In genomic region chr11:827146-827860, GRCh38 we compare ENCODE assay signal across 8 cellular contexts. TPM values are rescaled to one million over a fixed set of nuclear protein-coding genes. Genes with fewer than 3 reads are reported as not detected.
DNase-seq lines count a peak whose midpoint lies in the region; ATAC-seq and TF ChIP-seq lines count a peak whose summit lies in the region.

No MANE protein-coding gene starts in this region.

- no peaks in the 10 kb centered on the region for H3K9me3 Mint-ChIP-seq in activated naive CD8-positive, alpha-beta T cell treated with anti-CD3 and anti-CD28 coated beads for 36 hours

- H3K27ac Mint-ChIP-seq in activated naive CD8-positive, alpha-beta T cell treated with anti-CD3 and anti-CD28 coated beads for 36 hours = no peak overlapping the region

- peak overlapping the region; percentile 51 for H3K4me3 Mint-ChIP-seq in activated naive CD8-positive, alpha-beta T cell treated with anti-CD3 and anti-CD28 coated beads for 36 hours

- H3K4me1 Mint-ChIP-seq in activated naive CD8-positive, alpha-beta T cell treated with anti-CD3 and anti-CD28 coated beads for 36 hours = peaks cover 18% of the 10 kb centered on the region

- H3K27me3 ChIP-seq in lower lobe of right lung (ENCODE audit: low read depth) (no peaks in the 10 kb centered on the region), foreskin keratinocyte (peaks cover 55% of the 10 kb centered on the region)

- TF ChIP-seq CTCF in lower lobe of right lung (IDR thresholded peaks at IDR 0.05) = no peak
- TF ChIP-seq CTCF in foreskin keratinocyte (conservative IDR thresholded peaks at IDR 0.05) = no peak

- H3K27me3 Mint-ChIP-seq in activated naive CD8-positive, alpha-beta T cell treated with anti-CD3 and anti-CD28 coated beads for 36 hours = peaks cover 43% of the 10 kb centered on the region

- H3K4me3 ChIP-seq in lower lobe of right lung = peak overlapping the region; percentile 58

- peak; percentile 49 for TF ChIP-seq POLR2A in GM15510 (IDR thresholded peaks at IDR 0.05; ENCODE audit: borderline replicate concordance, extremely low read depth, insufficient read length)

- H3K27ac ChIP-seq in lower lobe of right lung (peak overlapping the region; percentile 86), foreskin keratinocyte (no peak overlapping the region)

- intact Hi-C loops in lower lobe of right lung (cut with DNase I) = no loop called here

- H3K36me3 Mint-ChIP-seq in activated naive CD8-positive, alpha-beta T cell treated with anti-CD3 and anti-CD28 coated beads for 36 hours = peaks cover 9% of the 10 kb centered on the region

- ATAC-seq in HG03097 (IDR thresholded peaks at IDR 0.05; ENCODE audit: low FRiP score, unreplicated experiment) (peak; percentile 34), lower lobe of right lung (peak; percentile 6 to 21), GM21786 (IDR thresholded peaks at IDR 0.05; ENCODE audit: unreplicated experiment) (no peak), foreskin keratinocyte (no peak), GM18858 (IDR thresholded peaks at IDR 0.05; ENCODE audit: unreplicated experiment) (no peak)

- no peaks in the 10 kb centered on the region for H3K9me3 ChIP-seq in lower lobe of right lung

- no peak for DNase-seq in activated naive CD8-positive, alpha-beta T cell treated with anti-CD3 and anti-CD28 coated beads for 36 hours
- DNase-seq in lower lobe of right lung (no peak), cerebellar nuclear complex (lab: John Stamatoyannopoulos, UW) (no peak), foreskin keratinocyte (no peak)

- H3K36me3 ChIP-seq in lower lobe of right lung = peaks cover 34% of the 10 kb centered on the region

- H3K4me1 ChIP-seq in lower lobe of right lung (peaks cover 72% of the 10 kb centered on the region), foreskin keratinocyte (peaks cover 6% of the 10 kb centered on the region)

RNA-seq across cellular contexts. Expression of gene CRACR2B, which starts 0.4 kb away (rescaled TPM):
- total RNA-seq in activated naive CD8-positive, alpha-beta T cell treated with anti-CD3 and anti-CD28 coated beads for 36 hours = 1 to 10 TPM in 1 of 2 experiments, under 1 TPM in 1; 0.76 to 1.1 TPM
- 43.6 TPM for total RNA-seq in lower lobe of right lung
- total RNA-seq in foreskin keratinocyte = 0.71 and 1.4 TPM in 2 replicates
- polyA plus RNA-seq in foreskin keratinocyte = 1.2 and 2.1 TPM in 2 replicates

RNA-seq across cellular contexts. Expression of gene CD151, which starts 5.4 kb away (rescaled TPM):
- 10 to 100 TPM; 47.3 to 51.1 TPM for total RNA-seq in activated naive CD8-positive, alpha-beta T cell treated with anti-CD3 and anti-CD28 coated beads for 36 hours
- total RNA-seq in lower lobe of right lung (387 TPM), foreskin keratinocyte (390 and 399 TPM in 2 replicates)
- polyA plus RNA-seq in foreskin keratinocyte = 547 and 553 TPM in 2 replicates

RNA-seq across cellular contexts. Expression of gene PNPLA2, which starts 8.6 kb away (rescaled TPM):
- 10 to 100 TPM; 32.7 to 34.7 TPM for total RNA-seq in activated naive CD8-positive, alpha-beta T cell treated with anti-CD3 and anti-CD28 coated beads for 36 hours
- total RNA-seq in lower lobe of right lung = 137 TPM
- total RNA-seq in foreskin keratinocyte = 11.4 and 14.4 TPM in 2 replicates
- 22.2 and 22.9 TPM in 2 replicates for polyA plus RNA-seq in foreskin keratinocyte

RNA-seq across cellular contexts. Expression of gene POLR2L, which starts 15.0 kb away (rescaled TPM):
- total RNA-seq in activated naive CD8-positive, alpha-beta T cell treated with anti-CD3 and anti-CD28 coated beads for 36 hours = 100 to 1,000 TPM; 121 to 134 TPM
- total RNA-seq in lower lobe of right lung = 127 TPM
- total RNA-seq in foreskin keratinocyte = 160 and 213 TPM in 2 replicates
- polyA plus RNA-seq in foreskin keratinocyte = 460 and 473 TPM in 2 replicates

RNA-seq across cellular contexts. Expression of gene TSPAN4, which starts 15.3 kb away (rescaled TPM):
- 10 to 100 TPM; 12.8 to 16.2 TPM for total RNA-seq in activated naive CD8-positive, alpha-beta T cell treated with anti-CD3 and anti-CD28 coated beads for 36 hours
- total RNA-seq in lower lobe of right lung (140 TPM), foreskin keratinocyte (77.6 and 85.3 TPM in 2 replicates)
- polyA plus RNA-seq in foreskin keratinocyte = 119 and 135 TPM in 2 replicates

Comparison
In these comparisons a context has a peak if more than half of its experiments do, and no peak if none do; other contexts are left out.
1. ATAC-seq: peak in HG03097 (single experiment) and lower lobe of right lung (2 of 2); none in GM21786 (single experiment), foreskin keratinocyte (single experiment) and GM18858 (single experiment).
2. RNA of gene CRACR2B, which starts 0.4 kb away (total RNA-seq): 43.6 TPM in lower lobe of right lung (single experiment); 0.71 to 1.4 TPM in foreskin keratinocyte and 0.76 to 1.1 TPM in activated naive CD8-positive, alpha-beta T cell treated with anti-CD3 and anti-CD28 coated beads for 36 hours; every median in the first group is over 10 times any median in the second.